ENCODE assay signal across 1 cellular context in the genomic region with DNA sequence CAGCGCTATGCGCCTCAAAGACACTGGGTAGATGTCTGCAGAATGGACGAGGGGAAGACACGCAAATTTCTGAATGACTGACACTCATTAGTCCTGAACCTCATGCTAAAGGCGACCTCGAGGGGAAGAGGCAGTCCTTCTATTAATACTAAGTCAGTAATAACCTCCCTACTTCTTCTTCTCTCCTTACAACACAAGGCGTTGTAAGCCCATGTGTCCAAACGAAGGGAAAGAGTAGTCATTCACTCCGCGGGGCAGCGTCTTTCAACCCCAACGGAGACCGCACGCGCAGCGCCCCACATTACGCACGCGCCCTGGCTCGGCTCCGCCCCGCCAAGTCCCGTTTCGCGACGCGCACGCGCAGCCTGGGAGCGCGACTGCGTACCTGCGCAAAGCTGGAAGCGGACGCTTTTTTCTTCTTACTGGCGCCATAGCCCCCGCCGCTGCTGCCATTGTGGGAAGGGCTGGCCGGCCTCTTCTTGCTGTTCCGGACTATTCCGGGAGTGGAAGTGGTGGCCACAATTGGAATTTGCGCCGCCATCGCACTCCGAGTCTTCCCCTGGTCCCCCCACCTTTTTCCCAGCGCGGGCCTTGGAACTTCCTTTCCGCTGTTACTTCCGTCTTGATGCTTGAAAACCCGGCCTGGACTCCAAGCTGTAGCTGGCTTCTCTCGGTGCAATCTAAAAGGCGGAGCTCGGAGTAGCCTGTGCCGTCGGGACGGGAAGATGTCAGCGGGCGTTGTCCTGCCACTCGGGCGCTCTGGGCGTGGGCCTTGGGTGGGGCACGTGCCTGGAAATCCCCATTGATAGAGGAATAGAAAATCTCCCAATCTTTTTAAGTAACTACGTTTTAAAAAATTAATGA.
TF ChIP-seq lines count a peak whose summit lies in the region.

INO80C (minus strand) TSS at position 627 of the 864 bp plus-strand sequence; CDS start at position 541, 86 bp downstream.

TF ChIP-seq in K562, 482 proteins besides CTCF, POLR2A, EP300 and RAD21 (continued from another document and continues in another):
- TF ChIP-seq ZBTB40 (IDR thresholded peaks at IDR 0.05): peak; percentile 91
- TF ChIP-seq ZBTB40 (CRISPR knock-in tag; IDR thresholded peaks at IDR 0.05): 0 out of 2 replicates have a peak, but pooled peaks have one; percentile 25
- TF ChIP-seq, protein P1, sequence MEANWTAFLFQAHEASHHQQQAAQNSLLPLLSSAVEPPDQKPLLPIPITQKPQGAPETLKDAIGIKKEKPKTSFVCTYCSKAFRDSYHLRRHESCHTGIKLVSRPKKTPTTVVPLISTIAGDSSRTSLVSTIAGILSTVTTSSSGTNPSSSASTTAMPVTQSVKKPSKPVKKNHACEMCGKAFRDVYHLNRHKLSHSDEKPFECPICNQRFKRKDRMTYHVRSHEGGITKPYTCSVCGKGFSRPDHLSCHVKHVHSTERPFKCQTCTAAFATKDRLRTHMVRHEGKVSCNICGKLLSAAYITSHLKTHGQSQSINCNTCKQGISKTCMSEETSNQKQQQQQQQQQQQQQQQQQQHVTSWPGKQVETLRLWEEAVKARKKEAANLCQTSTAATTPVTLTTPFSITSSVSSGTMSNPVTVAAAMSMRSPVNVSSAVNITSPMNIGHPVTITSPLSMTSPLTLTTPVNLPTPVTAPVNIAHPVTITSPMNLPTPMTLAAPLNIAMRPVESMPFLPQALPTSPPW (CRISPR knock-in tag; IDR thresholded peaks at IDR 0.05): peak; percentile 88
- TF ChIP-seq ZNF764 (CRISPR knock-in tag; IDR thresholded peaks at IDR 0.05; ENCODE audit: low read depth): peak; percentile 55; the same call in 1 of the 2 replicates
- TF ChIP-seq OTX1 (CRISPR knock-in tag; IDR thresholded peaks at IDR 0.05): 0 out of 2 replicates have a peak, but pooled peaks have one; percentile 55
- no peak for TF ChIP-seq CBX8 (IDR thresholded peaks at IDR 0.05; ENCODE audit: borderline replicate concordance, extremely low read depth, low read depth, low read length, poor library complexity, severe bottlenecking)
- no peak for TF ChIP-seq MTF1 (CRISPR knock-in tag; IDR thresholded peaks at IDR 0.05; ENCODE audit: borderline replicate concordance)
- TF ChIP-seq CEBPB (tag; IDR thresholded peaks at IDR 0.05): peak; percentile 44; the same call in 1 of the 2 replicates
- TF ChIP-seq NCOA1 (IDR thresholded peaks at IDR 0.05; ENCODE audit: low read depth): no peak; the same call in 1 of the 2 replicates
- 0 out of 2 replicates have a peak, but pooled peaks have one; percentile 14 for TF ChIP-seq ZNF143 (CRISPR knock-in tag; IDR thresholded peaks at IDR 0.05)
- TF ChIP-seq CCAR2 (IDR thresholded peaks at IDR 0.05; ENCODE audit: low read depth, low read length): peak; percentile 95
- TF ChIP-seq, protein P2, sequence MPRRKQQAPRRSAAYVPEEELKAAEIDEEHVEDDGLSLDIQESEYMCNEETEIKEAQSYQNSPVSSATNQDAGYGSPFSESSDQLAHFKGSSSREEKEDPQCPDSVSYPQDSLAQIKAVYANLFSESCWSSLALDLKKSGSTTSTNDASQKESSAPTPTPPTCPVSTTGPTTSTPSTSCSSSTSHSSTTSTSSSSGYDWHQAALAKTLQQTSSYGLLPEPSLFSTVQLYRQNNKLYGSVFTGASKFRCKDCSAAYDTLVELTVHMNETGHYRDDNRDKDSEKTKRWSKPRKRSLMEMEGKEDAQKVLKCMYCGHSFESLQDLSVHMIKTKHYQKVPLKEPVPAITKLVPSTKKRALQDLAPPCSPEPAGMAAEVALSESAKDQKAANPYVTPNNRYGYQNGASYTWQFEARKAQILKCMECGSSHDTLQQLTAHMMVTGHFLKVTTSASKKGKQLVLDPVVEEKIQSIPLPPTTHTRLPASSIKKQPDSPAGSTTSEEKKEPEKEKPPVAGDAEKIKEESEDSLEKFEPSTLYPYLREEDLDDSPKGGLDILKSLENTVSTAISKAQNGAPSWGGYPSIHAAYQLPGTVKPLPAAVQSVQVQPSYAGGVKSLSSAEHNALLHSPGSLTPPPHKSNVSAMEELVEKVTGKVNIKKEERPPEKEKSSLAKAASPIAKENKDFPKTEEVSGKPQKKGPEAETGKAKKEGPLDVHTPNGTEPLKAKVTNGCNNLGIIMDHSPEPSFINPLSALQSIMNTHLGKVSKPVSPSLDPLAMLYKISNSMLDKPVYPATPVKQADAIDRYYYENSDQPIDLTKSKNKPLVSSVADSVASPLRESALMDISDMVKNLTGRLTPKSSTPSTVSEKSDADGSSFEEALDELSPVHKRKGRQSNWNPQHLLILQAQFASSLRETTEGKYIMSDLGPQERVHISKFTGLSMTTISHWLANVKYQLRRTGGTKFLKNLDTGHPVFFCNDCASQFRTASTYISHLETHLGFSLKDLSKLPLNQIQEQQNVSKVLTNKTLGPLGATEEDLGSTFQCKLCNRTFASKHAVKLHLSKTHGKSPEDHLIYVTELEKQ (CRISPR knock-in tag; IDR thresholded peaks at IDR 0.05): no peak
- TF ChIP-seq, protein P3, sequence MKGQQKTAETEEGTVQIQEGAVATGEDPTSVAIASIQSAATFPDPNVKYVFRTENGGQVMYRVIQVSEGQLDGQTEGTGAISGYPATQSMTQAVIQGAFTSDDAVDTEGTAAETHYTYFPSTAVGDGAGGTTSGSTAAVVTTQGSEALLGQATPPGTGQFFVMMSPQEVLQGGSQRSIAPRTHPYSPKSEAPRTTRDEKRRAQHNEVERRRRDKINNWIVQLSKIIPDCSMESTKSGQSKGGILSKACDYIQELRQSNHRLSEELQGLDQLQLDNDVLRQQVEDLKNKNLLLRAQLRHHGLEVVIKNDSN (CRISPR knock-in tag; IDR thresholded peaks at IDR 0.05): peak; percentile 73
- TF ChIP-seq KAT2B (IDR thresholded peaks at IDR 0.05; ENCODE audit: low read depth, low read length): no peak
- no peak for TF ChIP-seq FUS (optimal IDR thresholded peaks at IDR 0.05; ENCODE audit: low read depth, low read length)
- peak; percentile 34; the same call in 1 of the 2 replicates for TF ChIP-seq TAL1 (IDR thresholded peaks at IDR 0.05)
- TF ChIP-seq, protein P4, sequence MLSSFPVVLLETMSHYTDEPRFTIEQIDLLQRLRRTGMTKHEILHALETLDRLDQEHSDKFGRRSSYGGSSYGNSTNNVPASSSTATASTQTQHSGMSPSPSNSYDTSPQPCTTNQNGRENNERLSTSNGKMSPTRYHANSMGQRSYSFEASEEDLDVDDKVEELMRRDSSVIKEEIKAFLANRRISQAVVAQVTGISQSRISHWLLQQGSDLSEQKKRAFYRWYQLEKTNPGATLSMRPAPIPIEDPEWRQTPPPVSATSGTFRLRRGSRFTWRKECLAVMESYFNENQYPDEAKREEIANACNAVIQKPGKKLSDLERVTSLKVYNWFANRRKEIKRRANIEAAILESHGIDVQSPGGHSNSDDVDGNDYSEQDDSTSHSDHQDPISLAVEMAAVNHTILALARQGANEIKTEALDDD (IDR thresholded peaks at IDR 0.05): peak; percentile 33; the same call in 1 of the 2 replicates
- no peak for TF ChIP-seq FOXO4 (CRISPR knock-in tag; IDR thresholded peaks at IDR 0.05)
- no peak for TF ChIP-seq EZH2 (IDR thresholded peaks at IDR 0.05; ENCODE audit: borderline replicate concordance, low read depth, low read length)
- peak; percentile 70 for TF ChIP-seq NCOR1 (IDR thresholded peaks at IDR 0.05)
- peak; percentile 94 for TF ChIP-seq NBN (IDR thresholded peaks at IDR 0.05; ENCODE audit: low read depth)
- peak; percentile 96 for TF ChIP-seq ETV5 (CRISPR knock-in tag; IDR thresholded peaks at IDR 0.05; ENCODE audit: low read depth)
- no peak for TF ChIP-seq PCBP2 (IDR thresholded peaks at IDR 0.05; ENCODE audit: low read depth, low read length, poor library complexity, severe bottlenecking)
- TF ChIP-seq POU5F1 (IDR thresholded peaks at IDR 0.05; ENCODE audit: borderline replicate concordance, low read depth, low read length, partially characterized antibody): no peak
- TF ChIP-seq MCM5 (IDR thresholded peaks at IDR 0.05; ENCODE audit: low read depth): no peak
- peak; percentile 38 for TF ChIP-seq SIRT6 (IDR thresholded peaks at IDR 0.05; ENCODE audit: low read depth, low read length)
- TF ChIP-seq KDM2B (CRISPR knock-in tag; IDR thresholded peaks at IDR 0.05): no peak
- TF ChIP-seq E2F1 (CRISPR knock-in tag; IDR thresholded peaks at IDR 0.05): peak; percentile 96
- peak; percentile 99 for TF ChIP-seq HDAC3 (IDR thresholded peaks at IDR 0.05; ENCODE audit: borderline replicate concordance, partially characterized antibody)
- no peak for TF ChIP-seq NFE2 (IDR thresholded peaks at IDR 0.05; ENCODE audit: low read depth)
- TF ChIP-seq ZNF707 (CRISPR knock-in tag; conservative IDR thresholded peaks at IDR 0.05): no peak
- no peak for TF ChIP-seq ZBTB5 (IDR thresholded peaks at IDR 0.05)
- peak; percentile 43 for TF ChIP-seq ZFP36 (IDR thresholded peaks at IDR 0.05; ENCODE audit: low read depth, low read length, partially characterized antibody)
